ENCODE assay signal across 20 cellular contexts in the genomic region with DNA sequence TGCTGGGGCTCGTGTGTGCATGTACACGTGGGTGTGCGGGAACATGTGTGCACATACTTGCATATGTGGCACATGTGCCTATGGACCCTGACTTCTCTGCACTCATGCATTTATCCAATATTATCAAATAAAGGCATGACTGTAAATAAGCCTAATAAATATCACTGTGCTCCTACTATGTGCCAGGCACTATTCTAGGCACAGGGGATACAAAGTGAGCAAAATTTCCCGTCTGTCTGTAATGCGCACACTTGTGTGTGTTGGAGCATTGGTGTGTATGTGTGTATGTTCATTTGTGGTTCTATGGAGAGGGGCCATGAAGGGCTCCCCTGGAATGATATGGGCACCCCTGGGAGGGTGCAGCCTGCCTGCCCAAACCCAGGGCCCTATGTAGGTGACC.
"Had no signal": no experiment of that assay in that cellular context is flagged by ENCODE, and none has a peak within 500 bp of the region (broad histone marks: within the 10 kb centered on the region; RNA-seq: fewer than 3 reads in every experiment).

No MANE protein-coding gene starts in this region.

- H3K36me3 ChIP-seq: colonic mucosa, neutrophil had no signal

- H3K4me3 ChIP-seq: colonic mucosa, heart left ventricle, lung, sigmoid colon, skin epidermis, suprapubic skin, thyroid gland, upper lobe of right lung had no signal

- H3K27me3 ChIP-seq: colonic mucosa, heart left ventricle, neutrophil, sigmoid colon, suprapubic skin, thyroid gland, upper lobe of right lung had no signal

- H3K9me3 ChIP-seq: colonic mucosa, heart left ventricle, neutrophil, sigmoid colon, suprapubic skin, thyroid gland, upper lobe of right lung had no signal

- H3K27ac ChIP-seq: colonic mucosa, heart left ventricle, neutrophil, sigmoid colon, skin epidermis, suprapubic skin, thyroid gland, upper lobe of right lung had no signal

- ATAC-seq: esophagus mucosa; heart left ventricle; left colon; left ventricle myocardium superior; naive thymus-derived CD4-positive, alpha-beta T cell had no signal

- H3K4me1 ChIP-seq: colonic mucosa, heart left ventricle, sigmoid colon, thyroid gland, upper lobe of right lung had no signal

- DNase-seq: colonic mucosa; dermis blood vessel endothelial cell; hippocampal formation; left colon; left ventricle myocardium superior; naive thymus-derived CD4-positive, alpha-beta T cell; nephron progenitor cell; posterior cingulate gyrus; sigmoid colon; stimulated activated CD4-positive, alpha-beta T cell treated with anti-CD3 and anti-CD28 coated beads, Interleukin-2, amount 100 ng/mL, for 24 hours; stimulated activated CD4-positive, alpha-beta T cell treated with anti-CD3 and anti-CD28 coated beads, Interleukin-4, amount 100 ng/mL, for 4 hours; stimulated activated naive CD4-positive, alpha-beta T cell; thyroid gland; upper lobe of right lung had no signal
